Comparison of ENCODE assay signal across 2 cellular contexts in the genomic region with DNA sequence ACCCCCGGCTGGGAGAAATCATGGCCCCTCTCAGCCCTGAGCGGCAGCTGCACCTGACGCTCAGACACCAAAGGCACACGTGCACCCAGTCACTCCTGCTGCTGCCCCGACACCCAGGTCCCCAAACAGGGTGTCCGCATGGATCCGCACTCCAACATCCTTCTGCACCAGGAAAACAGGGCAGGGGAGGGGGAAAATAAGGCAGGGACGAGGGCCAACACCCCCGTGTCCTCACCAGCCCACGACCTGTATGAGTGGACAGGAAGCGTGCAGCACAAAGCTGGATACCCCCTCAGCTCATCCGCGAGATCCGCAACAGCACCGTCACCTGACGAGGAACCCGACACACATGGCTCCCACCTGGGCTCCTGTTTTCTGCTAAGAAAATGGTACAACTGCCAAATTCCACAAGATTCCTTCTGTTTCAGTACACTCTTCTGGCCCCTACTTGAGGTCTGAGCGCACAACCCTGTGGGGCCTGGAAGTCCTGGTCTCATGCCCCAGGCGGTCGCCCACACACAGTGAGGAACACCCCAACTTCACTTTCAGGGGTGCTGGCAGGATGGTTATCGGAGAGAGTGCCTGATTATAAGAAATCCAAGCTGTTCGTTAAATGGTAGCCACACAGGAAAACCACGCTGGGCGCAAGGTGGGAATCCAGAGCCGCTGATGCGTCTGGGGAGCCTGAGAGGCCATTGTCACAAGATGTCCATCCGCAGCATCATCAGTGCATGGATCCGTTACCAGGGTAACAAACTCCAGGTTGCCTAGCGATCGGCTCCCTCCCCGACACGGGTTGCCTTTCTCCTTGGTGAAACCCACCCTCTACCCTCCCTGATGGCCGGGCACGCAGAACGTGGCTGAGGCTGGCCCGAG.
TF ChIP-seq lines count a peak whose summit lies in the region.

No MANE protein-coding gene starts in this region.

TF ChIP-seq in SK-N-SH, 30 proteins besides CTCF, POLR2A, EP300 and RAD21 (continued from another document):
- TF ChIP-seq IRF3 (IDR thresholded peaks at IDR 0.05; ENCODE audit: low read depth, low read length) (no peak), TCF12 (IDR thresholded peaks at IDR 0.05) (no peak), FOSL2 (IDR thresholded peaks at IDR 0.05; ENCODE audit: borderline replicate concordance, low read depth) (no peak), TAF1 (IDR thresholded peaks at IDR 0.05; ENCODE audit: borderline replicate concordance, low read depth, low read length) (no peak), ELF1 (IDR thresholded peaks at IDR 0.05) (no peak), GATA2 (CRISPR knock-in tag; IDR thresholded peaks at IDR 0.05) (no peak)

TF ChIP-seq in SK-N-SH treated with all-trans-retinoic acid at 6 μM for 48 hours, 23 proteins besides CTCF, POLR2A, EP300 and RAD21 (continued from another document):
- TF ChIP-seq, protein P1, sequence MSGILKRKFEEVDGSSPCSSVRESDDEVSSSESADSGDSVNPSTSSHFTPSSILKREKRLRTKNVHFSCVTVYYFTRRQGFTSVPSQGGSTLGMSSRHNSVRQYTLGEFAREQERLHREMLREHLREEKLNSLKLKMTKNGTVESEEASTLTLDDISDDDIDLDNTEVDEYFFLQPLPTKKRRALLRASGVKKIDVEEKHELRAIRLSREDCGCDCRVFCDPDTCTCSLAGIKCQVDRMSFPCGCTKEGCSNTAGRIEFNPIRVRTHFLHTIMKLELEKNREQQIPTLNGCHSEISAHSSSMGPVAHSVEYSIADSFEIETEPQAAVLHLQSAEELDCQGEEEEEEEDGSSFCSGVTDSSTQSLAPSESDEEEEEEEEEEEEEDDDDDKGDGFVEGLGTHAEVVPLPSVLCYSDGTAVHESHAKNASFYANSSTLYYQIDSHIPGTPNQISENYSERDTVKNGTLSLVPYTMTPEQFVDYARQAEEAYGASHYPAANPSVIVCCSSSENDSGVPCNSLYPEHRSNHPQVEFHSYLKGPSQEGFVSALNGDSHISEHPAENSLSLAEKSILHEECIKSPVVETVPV (CRISPR knock-in tag; IDR thresholded peaks at IDR 0.05), result no peak
- TF ChIP-seq, protein P2, sequence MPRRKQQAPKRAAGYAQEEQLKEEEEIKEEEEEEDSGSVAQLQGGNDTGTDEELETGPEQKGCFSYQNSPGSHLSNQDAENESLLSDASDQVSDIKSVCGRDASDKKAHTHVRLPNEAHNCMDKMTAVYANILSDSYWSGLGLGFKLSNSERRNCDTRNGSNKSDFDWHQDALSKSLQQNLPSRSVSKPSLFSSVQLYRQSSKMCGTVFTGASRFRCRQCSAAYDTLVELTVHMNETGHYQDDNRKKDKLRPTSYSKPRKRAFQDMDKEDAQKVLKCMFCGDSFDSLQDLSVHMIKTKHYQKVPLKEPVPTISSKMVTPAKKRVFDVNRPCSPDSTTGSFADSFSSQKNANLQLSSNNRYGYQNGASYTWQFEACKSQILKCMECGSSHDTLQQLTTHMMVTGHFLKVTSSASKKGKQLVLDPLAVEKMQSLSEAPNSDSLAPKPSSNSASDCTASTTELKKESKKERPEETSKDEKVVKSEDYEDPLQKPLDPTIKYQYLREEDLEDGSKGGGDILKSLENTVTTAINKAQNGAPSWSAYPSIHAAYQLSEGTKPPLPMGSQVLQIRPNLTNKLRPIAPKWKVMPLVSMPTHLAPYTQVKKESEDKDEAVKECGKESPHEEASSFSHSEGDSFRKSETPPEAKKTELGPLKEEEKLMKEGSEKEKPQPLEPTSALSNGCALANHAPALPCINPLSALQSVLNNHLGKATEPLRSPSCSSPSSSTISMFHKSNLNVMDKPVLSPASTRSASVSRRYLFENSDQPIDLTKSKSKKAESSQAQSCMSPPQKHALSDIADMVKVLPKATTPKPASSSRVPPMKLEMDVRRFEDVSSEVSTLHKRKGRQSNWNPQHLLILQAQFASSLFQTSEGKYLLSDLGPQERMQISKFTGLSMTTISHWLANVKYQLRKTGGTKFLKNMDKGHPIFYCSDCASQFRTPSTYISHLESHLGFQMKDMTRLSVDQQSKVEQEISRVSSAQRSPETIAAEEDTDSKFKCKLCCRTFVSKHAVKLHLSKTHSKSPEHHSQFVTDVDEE (CRISPR knock-in tag; IDR thresholded peaks at IDR 0.05), result no peak
- TF ChIP-seq PPARA (CRISPR knock-in tag; IDR thresholded peaks at IDR 0.05; ENCODE audit: borderline replicate concordance) (no peak), BACH2 (CRISPR knock-in tag; IDR thresholded peaks at IDR 0.05; ENCODE audit: borderline replicate concordance) (no peak), ZNF8 (CRISPR knock-in tag; IDR thresholded peaks at IDR 0.05) (no peak)
